Comparison of ENCODE assay signal across 8 cellular contexts in the genomic region with DNA sequence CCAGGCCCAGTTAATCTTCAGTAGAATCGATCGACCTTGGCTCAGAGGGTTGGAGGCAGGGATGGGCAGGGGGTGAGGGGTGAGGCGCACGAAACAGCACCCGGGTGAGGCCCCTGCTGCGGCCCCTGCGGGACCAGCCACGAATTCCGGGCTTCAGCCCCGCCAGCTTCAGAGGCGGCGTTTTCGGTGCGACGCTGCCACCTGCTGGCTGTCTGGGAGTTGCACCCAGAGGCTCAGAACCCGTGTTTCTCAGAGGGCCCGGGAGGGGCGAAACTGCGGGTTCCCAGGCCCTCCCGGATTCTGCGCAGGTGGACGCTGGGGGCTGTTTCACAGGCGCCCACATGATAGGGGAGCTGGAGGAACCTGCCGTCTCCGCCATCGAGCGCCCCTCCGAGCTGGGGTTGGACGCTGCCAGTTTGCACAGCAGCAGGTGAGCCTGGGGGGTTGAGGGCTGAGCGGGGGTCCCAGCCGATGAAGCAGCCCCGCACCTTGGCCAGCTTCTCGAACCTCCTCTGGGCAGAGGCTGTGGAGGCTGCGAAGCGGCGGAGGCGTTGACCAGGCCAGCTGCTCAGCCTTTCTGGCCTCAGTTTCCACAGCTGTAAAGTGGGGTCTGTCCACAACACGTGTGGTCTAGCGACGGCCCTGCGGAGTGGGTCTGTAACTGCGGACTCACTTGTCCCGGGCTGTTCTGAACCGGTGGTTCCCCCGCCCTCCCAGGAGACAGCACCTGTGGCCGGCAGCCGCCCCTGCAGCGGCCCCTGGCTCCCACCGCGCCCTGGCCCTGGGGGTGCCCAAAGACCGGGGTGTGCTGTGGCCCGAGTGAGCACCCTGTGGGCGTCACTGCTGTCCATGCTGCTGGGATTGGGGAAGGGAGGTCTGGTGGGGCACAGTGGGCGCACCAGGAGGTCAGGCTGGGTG. TPM values are rescaled to one million over a fixed set of nuclear protein-coding genes. Genes with fewer than 3 reads are reported as not detected.
DNase-seq lines count a peak whose midpoint lies in the region; ATAC-seq and TF ChIP-seq lines count a peak whose summit lies in the region.

No MANE protein-coding gene starts in this region.

- 6 to 7% methylated on average over 51 to 54 of the region's 54 CpGs for WGBS in aorta, 2 donors

- H3K27me3 Mint-ChIP-seq in progenitor cell of endocrine pancreas = peaks cover 68% of the 10 kb centered on the region

- H3K27me3 ChIP-seq in GM06990 (replicated peaks; ENCODE audit: control insufficient read depth, insufficient read depth, low read length) (no peaks in the 10 kb centered on the region; the same call in 1 of the 2 replicates), Karpas-422 (ENCODE audit: low read length) (no peaks in the 10 kb centered on the region), SJSA1 (replicated peaks) (peaks cover 96% of the 10 kb centered on the region), aorta (ENCODE audit: control insufficient read depth in 1 of 2, insufficient read depth in 2 of 2, low read length in 1 of 2) (no peaks in the 10 kb centered on the region)

- peak overlapping the region; percentile 56 for H3K4me2 ChIP-seq in Karpas-422 (ENCODE audit: low read depth, low read length, poor library complexity, severe bottlenecking)

- H3K4me1 Mint-ChIP-seq in progenitor cell of endocrine pancreas (ENCODE audit: low read depth) = peaks cover 3% of the 10 kb centered on the region

- H3K9me3 ChIP-seq in Karpas-422 (ENCODE audit: low read length) (peaks cover 3% of the 10 kb centered on the region; the same call in 1 of the 2 replicates), SJSA1 (replicated peaks) (peaks cover 5% of the 10 kb centered on the region), aorta (ENCODE audit: control insufficient read depth, low read length) (peaks cover 5% of the 10 kb centered on the region)

- peak overlapping the region; percentile 55 for H3K9ac ChIP-seq in Karpas-422 (ENCODE audit: low read length)

- TF ChIP-seq CTCF in GM06990 (IDR thresholded peaks at IDR 0.05; ENCODE audit: insufficient read depth, low read length, poor library complexity, severe bottlenecking) (peak; percentile 96), progenitor cell of endocrine pancreas (IDR thresholded peaks at IDR 0.05; ENCODE audit: unreplicated experiment) (peak; percentile 92)

- peak overlapping the region; percentile 95 for H3K4me3 ChIP-seq in GM06990 (replicated peaks; ENCODE audit: low read depth, low read length)
- H3K4me3 ChIP-seq in Karpas-422 (ENCODE audit: low read length) = peak overlapping the region; percentile 57; the same call in 1 of the 2 replicates
- H3K4me3 ChIP-seq in SJSA1 = no peak overlapping the region
- H3K4me3 ChIP-seq in aorta (ENCODE audit: low read length in 2 of 2) = no peak overlapping the region

- no peak overlapping the region for H3K4me3 Mint-ChIP-seq in progenitor cell of endocrine pancreas (ENCODE audit: low read depth)

- DNase-seq in GM06990 (ENCODE audit: extremely low read depth, insufficient read length) (peak; percentile 90), Karpas-422 (peak; percentile 94), SJSA1 (ENCODE audit: low read depth in 1 of 2, low spot score in 2 of 2) (peak; percentile 70 to 72), glomerular visceral epithelial cell (ENCODE audit: extremely low spot score) (peak; percentile 74), progenitor cell of endocrine pancreas (ENCODE audit: low spot score, unreplicated experiment) (peak; percentile 84), aorta (peak; percentile 79 to 94)
- DNase-seq in activated gamma-delta T cell treated with anti-CD3 and anti-CD28 coated beads, Interleukin-2, amount 50 U/mL, for 16 hours (ENCODE audit: low read depth) = peak; percentile 77

- ATAC-seq in GM21825 (IDR thresholded peaks at IDR 0.05; ENCODE audit: unreplicated experiment) = peak; percentile 46
- peak; percentile 87 for ATAC-seq in aorta (ENCODE audit: low FRiP score)

- no peaks in the 10 kb centered on the region for H3K36me3 Mint-ChIP-seq in progenitor cell of endocrine pancreas (ENCODE audit: insufficient read depth)

- intact Hi-C loops in aorta (cut with DNase I) = loop anchor here (1.0 to 10.0 kb wide), 5 partner anchors 37 to 345 kb away; no protein-coding TSS in a partner anchor

- H3K4me1 ChIP-seq in Karpas-422 (ENCODE audit: low read length) = peaks cover 24% of the 10 kb centered on the region
- H3K4me1 ChIP-seq in SJSA1 (replicated peaks) = peaks cover 23% of the 10 kb centered on the region
- no peaks in the 10 kb centered on the region for H3K4me1 ChIP-seq in aorta (ENCODE audit: control insufficient read depth in 1 of 2, insufficient read depth in 2 of 2, low read length in 2 of 2)

- H3K79me2 ChIP-seq in Karpas-422 (ENCODE audit: low read length) = no peaks in the 10 kb centered on the region

- no peaks in the 10 kb centered on the region for H3K9me2 ChIP-seq in Karpas-422 (replicated peaks; ENCODE audit: insufficient read depth, low read length)

- H4K20me1 ChIP-seq in Karpas-422 (ENCODE audit: insufficient read depth, low read depth, low read length) = no peaks in the 10 kb centered on the region

- peaks cover 9% of the 10 kb centered on the region for H3K9me3 Mint-ChIP-seq in progenitor cell of endocrine pancreas (ENCODE audit: low read depth)

- H3K27ac ChIP-seq in Karpas-422 (ENCODE audit: low read length) (no peak overlapping the region), SJSA1 (no peak overlapping the region), aorta (ENCODE audit: low read depth in 1 of 2, low read length in 2 of 2) (no peak overlapping the region)

- H3K36me3 ChIP-seq in GM06990 (ENCODE audit: control insufficient read depth, insufficient read depth, low read length) (no peaks in the 10 kb centered on the region), Karpas-422 (ENCODE audit: insufficient read depth, low read length) (no peaks in the 10 kb centered on the region), SJSA1 (no peaks in the 10 kb centered on the region), aorta (ENCODE audit: control insufficient read depth in 1 of 2, insufficient read depth in 2 of 2, low read length in 1 of 2) (no peaks in the 10 kb centered on the region)

- H2AFZ ChIP-seq in Karpas-422 (ENCODE audit: low read length) = peak overlapping the region; percentile 86; the same call in 1 of the 2 replicates

- H3K27ac Mint-ChIP-seq in progenitor cell of endocrine pancreas = no peak overlapping the region

RNA-seq across cellular contexts. Expression of gene BHLHE23, which starts 2.5 kb away (rescaled TPM):
- not detected in 2 replicates for total RNA-seq in Karpas-422 (2014; rRNA removed; shearing (Covaris generic); ENCODE audit: low replicate concordance)
- not detected in 2 replicates for total RNA-seq in SJSA1 (2014; rRNA removed; shearing (Covaris generic))
- not detected in 2 replicates for total RNA-seq in progenitor cell of endocrine pancreas
- not detected for total RNA-seq in aorta
- polyA plus RNA-seq in aorta = not detected

RNA-seq across cellular contexts. Expression of gene SLC17A9, which starts 56.8 kb away (rescaled TPM):
- 15.9 and 22.1 TPM in 2 replicates for total RNA-seq in Karpas-422 (2014; rRNA removed; shearing (Covaris generic); ENCODE audit: low replicate concordance)
- total RNA-seq in SJSA1 (2014; rRNA removed; shearing (Covaris generic)) = not detected in 2 replicates
- 8.0 and 8.3 TPM in 2 replicates for total RNA-seq in progenitor cell of endocrine pancreas
- total RNA-seq in aorta = 10 to 100 TPM; 17.8 to 18.5 TPM
- polyA plus RNA-seq in aorta = 10 to 100 TPM in 1 of 2 donors, 1 to 10 TPM in 1; 5.3 to 54.5 TPM

Comparison
In these comparisons a context has a peak if more than half of its experiments do, and no peak if none do; other contexts are left out.
1. H3K4me3 ChIP-seq: peak in GM06990 (single experiment) and Karpas-422 (single experiment); none in SJSA1 (single experiment) and aorta (0 of 2).
2. Peak in every context shown above with its lines, with median percentiles within 50 percentile points of each other: DNase-seq.